ENCODE assay signal across 33 cellular contexts in genomic region chr7:65609131-65609530, GRCh38.
"Had no signal": no experiment of that assay in that cellular context is flagged by ENCODE, and none has a peak within 500 bp of the region (broad histone marks: within the 10 kb centered on the region; RNA-seq: fewer than 3 reads in every experiment).

No MANE protein-coding gene starts in this region.

- H3K9me3 ChIP-seq: ascending aorta, body of pancreas, breast epithelium had no signal

- H3K27me3 ChIP-seq: ascending aorta, body of pancreas, brain microvascular endothelial cell, breast epithelium had no signal

- FAIRE-seq: astrocyte, bronchial epithelial cell had no signal

- H3K4me1 ChIP-seq: ascending aorta, body of pancreas, breast epithelium had no signal

- H3K27ac ChIP-seq: ascending aorta, body of pancreas, brain microvascular endothelial cell, breast epithelium, cardiac muscle cell had no signal

- DNase-seq: activated effector memory CD4-positive, alpha-beta T cell treated with anti-CD3 and anti-CD28 coated beads, Interleukin-2, amount 50 U/mL, for 16 hours; activated effector memory CD4-positive, alpha-beta T cell treated with Interleukin-2 at 50 U/mL for 16 hours; activated gamma-delta T cell; activated gamma-delta T cell treated with Interleukin-2 at 50 U/mL for 16 hours; activated naive CD4-positive, alpha-beta T cell; activated naive CD4-positive, alpha-beta T cell treated with anti-CD3 and anti-CD28 coated beads for 36 hours; activated naive CD4-positive, alpha-beta T cell treated with anti-CD3 and anti-CD28 coated beads, Interleukin-2, amount 10 ng/mL, durations not matched to agents 7 days and 5 days; activated naive CD4-positive, alpha-beta T cell treated with anti-CD3 and anti-CD28 coated beads, Interleukin-2, amount 50 U/mL, for 16 hours; activated naive CD4-positive, alpha-beta T cell treated with Interleukin-2 at 50 U/mL for 16 hours; activated naive CD8-positive, alpha-beta T cell treated with anti-CD3 and anti-CD28 coated beads for 36 hours; activated naive CD8-positive, alpha-beta T cell treated with anti-CD3 and anti-CD28 coated beads, Interleukin-2, amount 10 ng/mL, durations not matched to agents 7 days and 5 days; activated naive CD8-positive, alpha-beta T cell treated with anti-CD3 and anti-CD28 coated beads, Interleukin-2, amount 50 U/mL, for 24 hours; activated T-cell treated with anti-CD3 and anti-CD28 coated beads, Interleukin-2, amount 50 U/mL, for 1 hour; activated T-cell treated with anti-CD3 and anti-CD28 coated beads, Interleukin-2, amount 50 U/mL, for 24 hours; activated T-cell treated with anti-CD3 and anti-CD28 coated beads, Interleukin-2, amount 50 U/mL, for 4 hours; activated T-cell treated with anti-CD3 and anti-CD28 coated beads, Interleukin-2, amount 50 U/mL, for 48 hours; activated T-cell treated with anti-CD3 and anti-CD28 coated beads, Interleukin-2, amount 50 U/mL, for 72 hours; amniotic stem cell; amygdala; anterior cingulate cortex; aorta; body of pancreas; brain microvascular endothelial cell; caudate nucleus; central memory CD4-positive, alpha-beta T cell; cerebellar nuclear complex had no signal

- ATAC-seq: activated naive CD4-positive, alpha-beta T cell treated with anti-CD3 and anti-CD28 coated beads, Interleukin-2, amount 50 U/mL, for 72 hours; activated naive CD8-positive, alpha-beta T cell treated with anti-CD3 and anti-CD28 coated beads, Interleukin-2, amount 50 U/mL, for 24 hours; activated T-cell treated with anti-CD3 and anti-CD28 coated beads, Interleukin-2, amount 50 U/mL, for 4 hours; activated T-cell treated with anti-CD3 and anti-CD28 coated beads, Interleukin-2, amount 50 U/mL, for 72 hours; activated T-helper 17 cell treated with anti-CD3 and anti-CD28 coated beads, Interleukin-2, amount 50 U/mL, for 72 hours; body of pancreas had no signal

- H3K4me3 ChIP-seq: ascending aorta, body of pancreas, breast epithelium, cardiac muscle cell had no signal

- H3K36me3 ChIP-seq: ascending aorta, brain microvascular endothelial cell, breast epithelium, cardiac muscle cell had no signal
